ENCODE assay signal across 8 cellular contexts in the genomic region with DNA sequence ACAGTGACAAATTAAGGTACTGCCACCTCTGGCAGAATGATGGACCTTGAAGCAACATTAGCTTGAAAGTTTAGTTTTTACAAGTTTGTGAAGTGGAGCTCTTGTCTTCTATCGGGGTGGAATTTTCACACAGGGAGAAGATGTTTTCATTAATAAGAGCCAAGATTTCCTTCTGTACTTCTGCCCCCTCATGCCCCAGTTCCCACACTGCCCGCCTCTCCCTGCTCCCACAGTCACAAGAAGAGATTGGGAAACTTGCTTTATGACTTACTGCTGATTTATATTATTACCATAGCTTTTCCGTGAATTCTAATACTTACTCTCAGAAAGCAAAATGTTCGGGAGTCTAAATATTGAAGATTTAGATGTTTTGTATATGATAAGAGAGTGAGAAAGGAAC.
"Had no signal": no experiment of that assay in that cellular context is flagged by ENCODE, and none has a peak within 500 bp of the region (broad histone marks: within the 10 kb centered on the region; RNA-seq: fewer than 3 reads in every experiment).

No MANE protein-coding gene starts in this region.

- DNase-seq: IMR-90, KBM-7, KG1 had no signal

- H3K27ac Mint-ChIP-seq: IgD-negative memory B cell had no signal

- H3K27me3 Mint-ChIP-seq: IgD-negative memory B cell had no signal

- H3K4me3 Mint-ChIP-seq: IgD-negative memory B cell had no signal

- H3K4me3 ChIP-seq: K562 had no signal

- H3K4me1 Mint-ChIP-seq: IgD-negative memory B cell had no signal

- H3K27ac ChIP-seq: HL-60 had no signal

- ATAC-seq: HepG2, K562 had no signal

- FAIRE-seq: HepG2, HTR-8/SVneo, K562 had no signal
